Comparison of ENCODE assay signal across 18 cellular contexts in genomic region chr9:82404484-82405280, GRCh38.
A peak's percentile ranks its signal among the peaks of the same experiment; 100 is the strongest.
DNase-seq lines count a peak whose midpoint lies in the region; ATAC-seq and TF ChIP-seq lines count a peak whose summit lies in the region.
"Had no signal": no experiment of that assay in that cellular context is flagged by ENCODE, and none has a peak within 500 bp of the region (broad histone marks: within the 10 kb centered on the region; RNA-seq: fewer than 3 reads in every experiment).

No MANE protein-coding gene starts in this region.

- no peaks in the 10 kb centered on the region for H3K36me3 ChIP-seq in osteoblast (ENCODE audit: insufficient read depth, low read length)
- H3K36me3 ChIP-seq: lower lobe of right lung, pancreas had no signal

- H4K20me1 ChIP-seq in osteoblast (ENCODE audit: insufficient read depth, low read length): no peaks in the 10 kb centered on the region

- TF ChIP-seq POLR2A in GM18505 (IDR thresholded peaks at IDR 0.05; ENCODE audit: borderline replicate concordance, extremely low read depth, insufficient read depth, insufficient read length): no peak

- H2AFZ ChIP-seq in osteoblast (ENCODE audit: low read length): no peak overlapping the region

- no peak overlapping the region for H3K27ac ChIP-seq in osteoblast (ENCODE audit: low read depth, low read length)
- H3K27ac ChIP-seq: lower lobe of right lung, pancreas had no signal

- TF ChIP-seq CTCF in osteoblast (IDR thresholded peaks at IDR 0.05; ENCODE audit: extremely low read depth, low read depth, low read length): no peak

- H3K9me3 ChIP-seq in osteoblast (ENCODE audit: low read depth, low read length): no peaks in the 10 kb centered on the region
- H3K9me3 ChIP-seq: lower lobe of right lung, pancreas had no signal

- no peaks in the 10 kb centered on the region for H3K79me2 ChIP-seq in osteoblast (ENCODE audit: insufficient read depth, low read length)

- H3K27me3 ChIP-seq in osteoblast (ENCODE audit: insufficient read depth, low read length): no peaks in the 10 kb centered on the region
- H3K27me3 ChIP-seq: pancreas had no signal

- no peak for ATAC-seq in GM18858 (IDR thresholded peaks at IDR 0.05; ENCODE audit: unreplicated experiment)
- no peak for ATAC-seq in GM18505 (IDR thresholded peaks at IDR 0.05; ENCODE audit: unreplicated experiment)
- ATAC-seq: activated CD4-positive, alpha-beta T cell treated with anti-CD3 and anti-CD28 coated beads for 36 hours; PC-3 had no signal

- H3K4me2 ChIP-seq in osteoblast (ENCODE audit: insufficient read depth, low read length): no peak overlapping the region

- DNase-seq in DMS 273 treated with DMSO at 0.1 percent for 48 hours (lab: John Stamatoyannopoulos, UW) (peak; percentile 56), NCI-H226 (peak; percentile 56), fibroblast of gingiva (ENCODE audit: low read depth) (peak; percentile 16), osteoblast (ENCODE audit: insufficient read length, low spot score, missing footprints) (peak; percentile 26), NCI-H1092 treated with DMSO at 0.1 percent for 48 hours (lab: John Stamatoyannopoulos, UW) (no peak)
- no peak for DNase-seq in stimulated activated CD4-positive, alpha-beta T cell treated with anti-CD3 and anti-CD28 coated beads, Interleukin-2, amount 100 ng/mL, for 48 hours
- DNase-seq: activated CD4-positive, alpha-beta T cell treated with anti-CD3 and anti-CD28 coated beads for 36 hours; activated CD8-positive, alpha-beta memory T cell treated with anti-CD3 and anti-CD28 coated beads, Interleukin-2, amount 50 U/mL, for 4 hours; activated gamma-delta T cell treated with Interleukin-2 at 50 U/mL for 16 hours; COR-L47; lower lobe of right lung; NCI-H1105; NCI-H2107; NCI-H748 treated with DMSO at 0.1 percent for 48 hours; pancreas; PC-3 had no signal

- H3K4me3 ChIP-seq in osteoblast (ENCODE audit: insufficient read depth, low read length): no peak overlapping the region
- H3K4me3 ChIP-seq: lower lobe of right lung, pancreas had no signal

- peaks cover 9% of the 10 kb centered on the region for H3K4me1 ChIP-seq in osteoblast (ENCODE audit: insufficient read depth, low read length)
- H3K4me1 ChIP-seq: lower lobe of right lung had no signal

Comparison
In these comparisons a context has a peak if more than half of its experiments do, and no peak if none do; other contexts are left out.
1. DNase-seq: peak in DMS 273 treated with DMSO at 0.1 percent for 48 hours (single experiment), NCI-H226 (single experiment), fibroblast of gingiva (single experiment) and osteoblast (single experiment); none in stimulated activated CD4-positive, alpha-beta T cell treated with anti-CD3 and anti-CD28 coated beads, Interleukin-2, amount 100 ng/mL, for 48 hours (0 of 2) and NCI-H1092 treated with DMSO at 0.1 percent for 48 hours (single experiment).